Comparison of ENCODE assay signal across 9 cellular contexts in the genomic region with DNA sequence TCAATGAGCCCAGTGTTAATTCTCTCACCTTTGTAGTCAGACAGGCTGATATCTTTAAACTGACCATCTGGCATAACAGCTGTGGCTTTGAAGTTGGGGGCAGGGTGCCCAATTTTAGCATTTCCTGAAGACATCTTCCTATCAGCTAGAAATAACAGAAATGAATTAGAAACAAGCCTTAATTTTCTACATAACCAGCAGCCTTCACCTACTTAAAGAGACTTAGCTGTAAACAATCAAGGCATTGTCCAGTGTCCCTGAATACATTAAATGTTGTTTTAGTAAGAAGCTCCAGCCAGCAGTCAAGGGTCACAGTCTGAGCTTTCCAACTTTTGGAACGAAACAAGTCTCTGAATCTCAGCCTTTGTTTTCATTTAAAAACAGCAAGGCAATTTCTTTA. TPM values are rescaled to one million over a fixed set of nuclear protein-coding genes. Genes with fewer than 3 reads are reported as not detected.
DNase-seq lines count a peak whose midpoint lies in the region; ATAC-seq and TF ChIP-seq lines count a peak whose summit lies in the region.
"Had no signal": no experiment of that assay in that cellular context is flagged by ENCODE, and none has a peak within 500 bp of the region (broad histone marks: within the 10 kb centered on the region; RNA-seq: fewer than 3 reads in every experiment).

No MANE protein-coding gene starts in this region.

- no peaks in the 10 kb centered on the region for H3K27me3 ChIP-seq in ACC112 (ENCODE audit: insufficient read depth, low read length)
- H3K27me3 ChIP-seq in adipocyte (replicated peaks; ENCODE audit: control insufficient read depth, insufficient read depth, low read length): no peaks in the 10 kb centered on the region
- no peaks in the 10 kb centered on the region for H3K27me3 ChIP-seq in lower lobe of right lung (ENCODE audit: low read depth)

- peak overlapping the region; percentile 40 for H3K9ac ChIP-seq in adipocyte (ENCODE audit: low read length)

- H3K27ac ChIP-seq in ACC112 (ENCODE audit: low read depth, low read length): no peak overlapping the region
- H3K27ac ChIP-seq in lower lobe of right lung: no peak overlapping the region

- DNase-seq in HFF-Myc (ENCODE audit: extremely low read depth, low read depth): no peak
- no peak for DNase-seq in adipocyte (ENCODE audit: low read depth)
- DNase-seq in lower lobe of right lung: no peak
- no peak for DNase-seq in stimulated activated CD4-positive, alpha-beta T cell treated with anti-CD3 and anti-CD28 coated beads, Interleukin-15, amount 100 ng/mL, for 24 hours
- no peak for DNase-seq in NCI-H748 (lab: John Stamatoyannopoulos, UW; ENCODE audit: unreplicated experiment)
- DNase-seq: activated CD4-positive, alpha-beta T cell treated with anti-CD3 and anti-CD28 coated beads for 48 hours had no signal

- ATAC-seq in lower lobe of right lung (no peak), esophagus mucosa (no peak), GM21825 (IDR thresholded peaks at IDR 0.05; ENCODE audit: unreplicated experiment) (no peak)

- intact Hi-C loops in lower lobe of right lung (cut with DNase I): no loop called here

- no peaks in the 10 kb centered on the region for H3K9me3 ChIP-seq in adipocyte (ENCODE audit: control insufficient read depth, low read length)
- no peaks in the 10 kb centered on the region for H3K9me3 ChIP-seq in lower lobe of right lung

- no peak overlapping the region for H2AFZ ChIP-seq in ACC112 (ENCODE audit: low read length, unreplicated experiment)

- no peak for TF ChIP-seq CTCF in HFF-Myc (IDR thresholded peaks at IDR 0.05; ENCODE audit: low read depth, low read length, missing control alignments)
- TF ChIP-seq CTCF in lower lobe of right lung (IDR thresholded peaks at IDR 0.05): no peak

- peaks cover 58% of the 10 kb centered on the region for H3K79me2 ChIP-seq in ACC112 (ENCODE audit: control insufficient read depth, insufficient read depth, low read length, unreplicated experiment)

- H3K4me1 ChIP-seq in ACC112 (ENCODE audit: control insufficient read depth, insufficient read depth, low read length, unreplicated experiment): peaks cover 22% of the 10 kb centered on the region
- H3K4me1 ChIP-seq in adipocyte (ENCODE audit: control insufficient read depth, insufficient read depth, low read length): peaks cover 22% of the 10 kb centered on the region
- peaks cover 30% of the 10 kb centered on the region for H3K4me1 ChIP-seq in lower lobe of right lung

- H3K36me3 ChIP-seq in ACC112 (ENCODE audit: insufficient read depth, low read length): peaks cover 16% of the 10 kb centered on the region
- H3K36me3 ChIP-seq in adipocyte (ENCODE audit: control insufficient read depth, insufficient read depth, low read length, severe bottlenecking): peaks cover 44% of the 10 kb centered on the region
- peaks cover 49% of the 10 kb centered on the region for H3K36me3 ChIP-seq in lower lobe of right lung

- peak overlapping the region; percentile 100 for H3K4me3 ChIP-seq in ACC112 (ENCODE audit: low read depth, low read length)
- peak overlapping the region; percentile 97 for H3K4me3 ChIP-seq in HFF-Myc (replicated peaks; ENCODE audit: low read depth, low read length)
- peak overlapping the region; percentile 92 for H3K4me3 ChIP-seq in adipocyte (ENCODE audit: low read length)
- peak overlapping the region; percentile 25 for H3K4me3 ChIP-seq in lower lobe of right lung

RNA-seq across cellular contexts. Expression of a gene that starts 2.8 kb away (rescaled TPM):
- total RNA-seq in lower lobe of right lung (417 TPM), esophagus mucosa (794 TPM)

RNA-seq across cellular contexts. Expression of a gene that starts 18.8 kb away (rescaled TPM):
- total RNA-seq in lower lobe of right lung (5.9 TPM), esophagus mucosa (4.3 TPM)

RNA-seq across cellular contexts. Expression of a gene that starts 19.0 kb away (rescaled TPM):
- total RNA-seq in lower lobe of right lung (0.77 TPM), esophagus mucosa (0.88 TPM)

RNA-seq across cellular contexts. Expression of a gene that starts 27.9 kb away (rescaled TPM):
- 8.2 TPM for total RNA-seq in lower lobe of right lung
- 5.2 TPM for total RNA-seq in esophagus mucosa

RNA-seq across cellular contexts. Expression of a gene that starts 31.7 kb away (rescaled TPM):
- total RNA-seq in lower lobe of right lung: 203 TPM
- 223 TPM for total RNA-seq in esophagus mucosa

Comparison
In these comparisons a context has a peak if more than half of its experiments do, and no peak if none do; other contexts are left out.
1. H3K4me3 ChIP-seq: peak in every context shown above with its lines; median percentile 100 in ACC112; 97 in HFF-Myc; 92 in adipocyte; 25 in lower lobe of right lung.